ENCODE assay signal across 14 cellular contexts in the genomic region with DNA sequence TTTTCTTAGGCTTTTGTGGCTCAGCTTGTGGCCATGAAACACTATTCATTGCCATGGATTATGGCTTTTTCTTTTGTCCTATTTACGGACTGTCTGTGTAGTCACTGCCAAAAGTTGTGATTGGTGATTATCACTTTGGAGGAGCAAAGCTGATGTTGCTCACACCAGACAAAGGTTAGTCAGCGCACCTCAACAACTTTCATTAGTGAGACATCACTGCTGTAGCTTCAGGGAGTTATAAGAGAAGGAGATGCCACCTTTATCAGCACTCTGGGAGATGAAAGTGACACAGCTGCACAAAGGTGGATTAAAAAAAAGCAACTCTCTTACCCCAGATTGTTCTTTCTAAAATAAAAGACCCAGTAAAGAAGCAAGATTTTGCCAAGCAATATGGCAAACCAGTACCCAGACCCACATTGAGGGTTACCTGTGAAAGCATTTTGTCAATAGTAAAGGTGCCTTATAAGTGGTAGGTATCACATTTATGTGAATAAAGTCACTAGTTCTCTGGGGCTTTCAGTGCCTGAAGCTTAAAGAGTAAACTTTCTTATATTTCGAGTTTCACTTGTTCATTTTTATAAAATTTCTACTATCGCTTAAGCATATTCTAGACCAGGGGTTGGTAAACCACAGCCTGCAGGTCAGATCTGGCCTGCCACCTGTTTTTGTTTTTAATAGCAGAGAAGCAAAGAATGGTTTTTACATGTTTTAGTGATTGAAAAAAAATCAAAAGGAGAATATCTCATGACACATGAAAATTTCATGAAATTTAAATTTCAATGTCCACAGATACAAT.
DNase-seq lines count a peak whose midpoint lies in the region; ATAC-seq, FAIRE-seq and TF ChIP-seq lines count a peak whose summit lies in the region.
"Had no signal": no experiment of that assay in that cellular context is flagged by ENCODE, and none has a peak within 500 bp of the region (broad histone marks: within the 10 kb centered on the region; RNA-seq: fewer than 3 reads in every experiment).

No MANE protein-coding gene starts in this region.

- H3K4me2 ChIP-seq in KMS-11: peak overlapping the region; percentile 29
- H3K4me2 ChIP-seq: SK-N-SH had no signal

- no peaks in the 10 kb centered on the region for H3K79me2 ChIP-seq in KMS-11 (ENCODE audit: insufficient read depth, low read depth)

- H2AFZ ChIP-seq in KMS-11 (ENCODE audit: low read depth): no peak overlapping the region

- H3K4me3 ChIP-seq in GM12865 (ENCODE audit: low read depth, low read length) (no peak overlapping the region), KMS-11 (IDR thresholded peaks at IDR 0.05; ENCODE audit: insufficient read depth, low read depth, low read length) (no peak overlapping the region)
- H3K4me3 ChIP-seq: stomach had no signal

- FAIRE-seq in GM19239 (lab: Jason Lieb, UNC): peak; percentile 67
- FAIRE-seq: astrocyte had no signal

- in situ Hi-C loops in GM13976 (cut with MboI; ENCODE audit: low sequenced_read_pairs, unreplicated experiment): no loop called here

- H3K36me3 ChIP-seq in KMS-11 (ENCODE audit: insufficient read depth): no peaks in the 10 kb centered on the region
- H3K36me3 ChIP-seq: stomach had no signal

- DNase-seq in GM12865 (ENCODE audit: low read depth) (peak; percentile 64), GM19239 (ENCODE audit: insufficient read length, low spot score) (no peak), NCI-H1105 treated with DMSO at 0.1 percent for 48 hours (lab: John Stamatoyannopoulos, UW) (no peak), DMS 273 (lab: John Stamatoyannopoulos, UW; ENCODE audit: unreplicated experiment) (no peak), EL (no peak), GM13976 (ENCODE audit: low spot score) (no peak)
- DNase-seq: activated CD4-positive, alpha-beta T cell treated with anti-CD3 and anti-CD28 coated beads for 1 hour; NCI-H146; right cardiac atrium; SK-N-SH; stomach had no signal

- no peaks in the 10 kb centered on the region for H3K27me3 ChIP-seq in KMS-11 (ENCODE audit: insufficient read depth, low read depth)

- H3K27ac ChIP-seq in KMS-11: no peak overlapping the region
- H3K27ac ChIP-seq: stomach had no signal

- no peaks in the 10 kb centered on the region for H4K20me1 ChIP-seq in KMS-11 (ENCODE audit: insufficient read depth)

- ATAC-seq in HG02798 (IDR thresholded peaks at IDR 0.05; ENCODE audit: poor library complexity, unreplicated experiment): peak; percentile 87
- ATAC-seq: right cardiac atrium had no signal

- peaks cover 35% of the 10 kb centered on the region for H3K4me1 ChIP-seq in KMS-11 (ENCODE audit: low read depth, poor library complexity, severe bottlenecking)

- TF ChIP-seq CTCF in GM12865 (IDR thresholded peaks at IDR 0.05; ENCODE audit: insufficient read depth, low read depth, low read length, missing control alignments) (no peak), KMS-11 (conservative IDR thresholded peaks at IDR 0.05; ENCODE audit: low read depth, low read length) (no peak), GM13976 (IDR thresholded peaks at IDR 0.05; ENCODE audit: borderline replicate concordance, control extremely low read depth, extremely low read depth, insufficient read depth, missing control alignments) (no peak)

- H3K9ac ChIP-seq in KMS-11: no peak overlapping the region
- H3K9ac ChIP-seq: SK-N-SH had no signal
